ENCODE assay signal across 1 cellular context in genomic region chr11:61967177-61967923, GRCh38.
TF ChIP-seq lines count a peak whose summit lies in the region.

Gene FTH1 (minus strand): TSS chr11:61967634. CDS start chr11:61967425, 209 bp downstream.

TF ChIP-seq in HEK293, 187 proteins besides CTCF, POLR2A, EP300 and RAD21 (continued from another document):
- no peak for TF ChIP-seq PRDM4 (tag by site-specific recombination; IDR thresholded peaks at IDR 0.05)
- no peak for TF ChIP-seq ZNF223 (tag by site-specific recombination; IDR thresholded peaks at IDR 0.05)
- no peak for TF ChIP-seq RBAK (tag by site-specific recombination; IDR thresholded peaks at IDR 0.05)
- no peak for TF ChIP-seq ZNF121 (tag by site-specific recombination; IDR thresholded peaks at IDR 0.05)
- peak; percentile 12; the same call in 1 of the 2 replicates for TF ChIP-seq YY2 (tag by site-specific recombination; IDR thresholded peaks at IDR 0.05)
- no peak for TF ChIP-seq ZNF747 (tag by site-specific recombination; IDR thresholded peaks at IDR 0.05)
- no peak for TF ChIP-seq ZSCAN4 (tag by site-specific recombination; IDR thresholded peaks at IDR 0.05)
- no peak for TF ChIP-seq ZNF24 (tag by site-specific recombination; IDR thresholded peaks at IDR 0.05)
- TF ChIP-seq IKZF3 (tag by site-specific recombination; IDR thresholded peaks at IDR 0.05) = peak; percentile 45; the same call in 1 of the 2 replicates
- no peak for TF ChIP-seq ZNF132 (tag by site-specific recombination; IDR thresholded peaks at IDR 0.05; ENCODE audit: borderline replicate concordance)
- TF ChIP-seq YY1 (tag by site-specific recombination; IDR thresholded peaks at IDR 0.05) = peak; percentile 61; the same call in 1 of the 2 replicates
- no peak for TF ChIP-seq BCL11A (tag by site-specific recombination; IDR thresholded peaks at IDR 0.05; ENCODE audit: low read depth)
- no peak for TF ChIP-seq ZNF114 (tag by site-specific recombination; IDR thresholded peaks at IDR 0.05)
- TF ChIP-seq ZXDB (tag by site-specific recombination; IDR thresholded peaks at IDR 0.05) = 0 out of 2 replicates have a peak, but pooled peaks have one; percentile 18
- no peak for TF ChIP-seq ZNF214 (tag by site-specific recombination; IDR thresholded peaks at IDR 0.05; ENCODE audit: borderline replicate concordance)
- no peak for TF ChIP-seq ZNF433 (tag by site-specific recombination; IDR thresholded peaks at IDR 0.05; ENCODE audit: low read depth)
- no peak for TF ChIP-seq ZNF175 (tag by site-specific recombination; IDR thresholded peaks at IDR 0.05)
- no peak for TF ChIP-seq ZNF157 (tag by site-specific recombination; IDR thresholded peaks at IDR 0.05)
- peak; percentile 30; the same call in 1 of the 2 replicates for TF ChIP-seq SP3 (tag by site-specific recombination; IDR thresholded peaks at IDR 0.05)
- no peak for TF ChIP-seq ZNF623 (tag by site-specific recombination; IDR thresholded peaks at IDR 0.05)
- no peak for TF ChIP-seq ZSCAN16 (tag by site-specific recombination; IDR thresholded peaks at IDR 0.05)
- no peak for TF ChIP-seq ZNF843 (tag by site-specific recombination; IDR thresholded peaks at IDR 0.05)
- no peak for TF ChIP-seq ZNF571 (tag by site-specific recombination; IDR thresholded peaks at IDR 0.05)
- no peak for TF ChIP-seq ZNF184 (tag by site-specific recombination; IDR thresholded peaks at IDR 0.05)
- TF ChIP-seq ZNF707 (tag by site-specific recombination; IDR thresholded peaks at IDR 0.05) = no peak
- TF ChIP-seq OVOL3 (tag by site-specific recombination; IDR thresholded peaks at IDR 0.05) = no peak
- TF ChIP-seq ZBTB49 (tag by site-specific recombination; IDR thresholded peaks at IDR 0.05; ENCODE audit: low read depth) = no peak
- no peak for TF ChIP-seq ZNF580 (tag by site-specific recombination; IDR thresholded peaks at IDR 0.05)
- TF ChIP-seq ZFP37 (tag by site-specific recombination; IDR thresholded peaks at IDR 0.05) = no peak
- TF ChIP-seq ZNF555 (tag by site-specific recombination; conservative IDR thresholded peaks at IDR 0.05) = no peak
- TF ChIP-seq ZNF837 (tag by site-specific recombination; IDR thresholded peaks at IDR 0.05) = no peak
- TF ChIP-seq MYNN (tag by site-specific recombination; IDR thresholded peaks at IDR 0.05; ENCODE audit: borderline replicate concordance) = 0 out of 2 replicates have a peak, but pooled peaks have one; percentile 25
- no peak for TF ChIP-seq ZNF514 (tag by site-specific recombination; IDR thresholded peaks at IDR 0.05)
- TF ChIP-seq ZNF645 (tag by site-specific recombination; IDR thresholded peaks at IDR 0.05) = no peak
- TF ChIP-seq ZBTB26 (tag by site-specific recombination; optimal IDR thresholded peaks at IDR 0.05) = peak; percentile 82
- TF ChIP-seq ZBTB17 (tag by site-specific recombination; IDR thresholded peaks at IDR 0.05) = no peak
- no peak for TF ChIP-seq ZNF292 (tag by site-specific recombination; IDR thresholded peaks at IDR 0.05; ENCODE audit: borderline replicate concordance, low read depth)
- TF ChIP-seq ZNF133 (tag by site-specific recombination; IDR thresholded peaks at IDR 0.05) = no peak
- no peak for TF ChIP-seq ZNF701 (tag by site-specific recombination; IDR thresholded peaks at IDR 0.05)
- TF ChIP-seq SETDB1 (IDR thresholded peaks at IDR 0.05; ENCODE audit: insufficient read length, low read length) = no peak
- TF ChIP-seq ZNF362 (tag by site-specific recombination; IDR thresholded peaks at IDR 0.05) = no peak
- no peak for TF ChIP-seq ZNF624 (tag by site-specific recombination; IDR thresholded peaks at IDR 0.05)
- no peak for TF ChIP-seq ZNF610 (tag by site-specific recombination; IDR thresholded peaks at IDR 0.05; ENCODE audit: borderline replicate concordance)
- no peak for TF ChIP-seq GFI1B (tag by site-specific recombination; IDR thresholded peaks at IDR 0.05)
- no peak for TF ChIP-seq ZNF211 (tag by site-specific recombination; IDR thresholded peaks at IDR 0.05; ENCODE audit: low read depth)
- no peak for TF ChIP-seq ZNF785 (tag by site-specific recombination; IDR thresholded peaks at IDR 0.05)
- TF ChIP-seq ZNF48 (tag by site-specific recombination; IDR thresholded peaks at IDR 0.05) = no peak
- TF ChIP-seq PRDM10 (tag by site-specific recombination; IDR thresholded peaks at IDR 0.05) = peak; percentile 53; the same call in 1 of the 2 replicates
- 0 out of 2 replicates have a peak, but pooled peaks have one; percentile 26 for TF ChIP-seq SCRT2 (tag by site-specific recombination; IDR thresholded peaks at IDR 0.05)
- TF ChIP-seq ZNF488 (tag by site-specific recombination; IDR thresholded peaks at IDR 0.05) = no peak
- TF ChIP-seq FEZF1 (tag by site-specific recombination; IDR thresholded peaks at IDR 0.05) = no peak
- no peak for TF ChIP-seq ZNF174 (tag by site-specific recombination; IDR thresholded peaks at IDR 0.05)
- no peak for TF ChIP-seq ZNF513 (tag by site-specific recombination; IDR thresholded peaks at IDR 0.05)
- no peak for TF ChIP-seq ZNF621 (tag by site-specific recombination; IDR thresholded peaks at IDR 0.05)
